In the genomic region with DNA sequence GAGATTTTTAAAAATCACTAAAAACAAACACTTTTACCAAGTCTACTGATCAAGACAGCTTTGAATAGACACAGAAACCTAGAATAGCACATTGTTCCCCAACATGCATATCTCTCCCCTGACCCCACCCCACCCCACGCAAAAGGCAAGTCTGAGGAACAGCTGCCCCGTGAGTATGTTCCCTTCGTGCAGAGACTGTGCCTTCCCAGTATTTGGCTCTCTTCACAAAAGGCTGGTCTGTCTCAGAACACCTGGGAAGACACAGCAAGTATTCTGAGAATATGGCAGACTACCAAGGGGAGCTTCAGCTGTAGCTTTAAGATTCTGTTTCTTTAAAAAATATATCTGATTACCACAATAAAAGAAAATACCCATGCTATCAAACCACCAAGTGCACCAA, we compare ENCODE assay signal across 1 cellular context.
TF ChIP-seq lines count a peak whose summit lies in the region.

No MANE protein-coding gene starts in this region.

TF ChIP-seq in GM23338, 12 proteins besides CTCF, POLR2A, EP300 and RAD21 (continued from another document):
- TF ChIP-seq, protein P1, sequence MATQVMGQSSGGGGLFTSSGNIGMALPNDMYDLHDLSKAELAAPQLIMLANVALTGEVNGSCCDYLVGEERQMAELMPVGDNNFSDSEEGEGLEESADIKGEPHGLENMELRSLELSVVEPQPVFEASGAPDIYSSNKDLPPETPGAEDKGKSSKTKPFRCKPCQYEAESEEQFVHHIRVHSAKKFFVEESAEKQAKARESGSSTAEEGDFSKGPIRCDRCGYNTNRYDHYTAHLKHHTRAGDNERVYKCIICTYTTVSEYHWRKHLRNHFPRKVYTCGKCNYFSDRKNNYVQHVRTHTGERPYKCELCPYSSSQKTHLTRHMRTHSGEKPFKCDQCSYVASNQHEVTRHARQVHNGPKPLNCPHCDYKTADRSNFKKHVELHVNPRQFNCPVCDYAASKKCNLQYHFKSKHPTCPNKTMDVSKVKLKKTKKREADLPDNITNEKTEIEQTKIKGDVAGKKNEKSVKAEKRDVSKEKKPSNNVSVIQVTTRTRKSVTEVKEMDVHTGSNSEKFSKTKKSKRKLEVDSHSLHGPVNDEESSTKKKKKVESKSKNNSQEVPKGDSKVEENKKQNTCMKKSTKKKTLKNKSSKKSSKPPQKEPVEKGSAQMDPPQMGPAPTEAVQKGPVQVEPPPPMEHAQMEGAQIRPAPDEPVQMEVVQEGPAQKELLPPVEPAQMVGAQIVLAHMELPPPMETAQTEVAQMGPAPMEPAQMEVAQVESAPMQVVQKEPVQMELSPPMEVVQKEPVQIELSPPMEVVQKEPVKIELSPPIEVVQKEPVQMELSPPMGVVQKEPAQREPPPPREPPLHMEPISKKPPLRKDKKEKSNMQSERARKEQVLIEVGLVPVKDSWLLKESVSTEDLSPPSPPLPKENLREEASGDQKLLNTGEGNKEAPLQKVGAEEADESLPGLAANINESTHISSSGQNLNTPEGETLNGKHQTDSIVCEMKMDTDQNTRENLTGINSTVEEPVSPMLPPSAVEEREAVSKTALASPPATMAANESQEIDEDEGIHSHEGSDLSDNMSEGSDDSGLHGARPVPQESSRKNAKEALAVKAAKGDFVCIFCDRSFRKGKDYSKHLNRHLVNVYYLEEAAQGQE (IDR thresholded peaks at IDR 0.05; ENCODE audit: unreplicated experiment): no peak
- TF ChIP-seq, protein P2, sequence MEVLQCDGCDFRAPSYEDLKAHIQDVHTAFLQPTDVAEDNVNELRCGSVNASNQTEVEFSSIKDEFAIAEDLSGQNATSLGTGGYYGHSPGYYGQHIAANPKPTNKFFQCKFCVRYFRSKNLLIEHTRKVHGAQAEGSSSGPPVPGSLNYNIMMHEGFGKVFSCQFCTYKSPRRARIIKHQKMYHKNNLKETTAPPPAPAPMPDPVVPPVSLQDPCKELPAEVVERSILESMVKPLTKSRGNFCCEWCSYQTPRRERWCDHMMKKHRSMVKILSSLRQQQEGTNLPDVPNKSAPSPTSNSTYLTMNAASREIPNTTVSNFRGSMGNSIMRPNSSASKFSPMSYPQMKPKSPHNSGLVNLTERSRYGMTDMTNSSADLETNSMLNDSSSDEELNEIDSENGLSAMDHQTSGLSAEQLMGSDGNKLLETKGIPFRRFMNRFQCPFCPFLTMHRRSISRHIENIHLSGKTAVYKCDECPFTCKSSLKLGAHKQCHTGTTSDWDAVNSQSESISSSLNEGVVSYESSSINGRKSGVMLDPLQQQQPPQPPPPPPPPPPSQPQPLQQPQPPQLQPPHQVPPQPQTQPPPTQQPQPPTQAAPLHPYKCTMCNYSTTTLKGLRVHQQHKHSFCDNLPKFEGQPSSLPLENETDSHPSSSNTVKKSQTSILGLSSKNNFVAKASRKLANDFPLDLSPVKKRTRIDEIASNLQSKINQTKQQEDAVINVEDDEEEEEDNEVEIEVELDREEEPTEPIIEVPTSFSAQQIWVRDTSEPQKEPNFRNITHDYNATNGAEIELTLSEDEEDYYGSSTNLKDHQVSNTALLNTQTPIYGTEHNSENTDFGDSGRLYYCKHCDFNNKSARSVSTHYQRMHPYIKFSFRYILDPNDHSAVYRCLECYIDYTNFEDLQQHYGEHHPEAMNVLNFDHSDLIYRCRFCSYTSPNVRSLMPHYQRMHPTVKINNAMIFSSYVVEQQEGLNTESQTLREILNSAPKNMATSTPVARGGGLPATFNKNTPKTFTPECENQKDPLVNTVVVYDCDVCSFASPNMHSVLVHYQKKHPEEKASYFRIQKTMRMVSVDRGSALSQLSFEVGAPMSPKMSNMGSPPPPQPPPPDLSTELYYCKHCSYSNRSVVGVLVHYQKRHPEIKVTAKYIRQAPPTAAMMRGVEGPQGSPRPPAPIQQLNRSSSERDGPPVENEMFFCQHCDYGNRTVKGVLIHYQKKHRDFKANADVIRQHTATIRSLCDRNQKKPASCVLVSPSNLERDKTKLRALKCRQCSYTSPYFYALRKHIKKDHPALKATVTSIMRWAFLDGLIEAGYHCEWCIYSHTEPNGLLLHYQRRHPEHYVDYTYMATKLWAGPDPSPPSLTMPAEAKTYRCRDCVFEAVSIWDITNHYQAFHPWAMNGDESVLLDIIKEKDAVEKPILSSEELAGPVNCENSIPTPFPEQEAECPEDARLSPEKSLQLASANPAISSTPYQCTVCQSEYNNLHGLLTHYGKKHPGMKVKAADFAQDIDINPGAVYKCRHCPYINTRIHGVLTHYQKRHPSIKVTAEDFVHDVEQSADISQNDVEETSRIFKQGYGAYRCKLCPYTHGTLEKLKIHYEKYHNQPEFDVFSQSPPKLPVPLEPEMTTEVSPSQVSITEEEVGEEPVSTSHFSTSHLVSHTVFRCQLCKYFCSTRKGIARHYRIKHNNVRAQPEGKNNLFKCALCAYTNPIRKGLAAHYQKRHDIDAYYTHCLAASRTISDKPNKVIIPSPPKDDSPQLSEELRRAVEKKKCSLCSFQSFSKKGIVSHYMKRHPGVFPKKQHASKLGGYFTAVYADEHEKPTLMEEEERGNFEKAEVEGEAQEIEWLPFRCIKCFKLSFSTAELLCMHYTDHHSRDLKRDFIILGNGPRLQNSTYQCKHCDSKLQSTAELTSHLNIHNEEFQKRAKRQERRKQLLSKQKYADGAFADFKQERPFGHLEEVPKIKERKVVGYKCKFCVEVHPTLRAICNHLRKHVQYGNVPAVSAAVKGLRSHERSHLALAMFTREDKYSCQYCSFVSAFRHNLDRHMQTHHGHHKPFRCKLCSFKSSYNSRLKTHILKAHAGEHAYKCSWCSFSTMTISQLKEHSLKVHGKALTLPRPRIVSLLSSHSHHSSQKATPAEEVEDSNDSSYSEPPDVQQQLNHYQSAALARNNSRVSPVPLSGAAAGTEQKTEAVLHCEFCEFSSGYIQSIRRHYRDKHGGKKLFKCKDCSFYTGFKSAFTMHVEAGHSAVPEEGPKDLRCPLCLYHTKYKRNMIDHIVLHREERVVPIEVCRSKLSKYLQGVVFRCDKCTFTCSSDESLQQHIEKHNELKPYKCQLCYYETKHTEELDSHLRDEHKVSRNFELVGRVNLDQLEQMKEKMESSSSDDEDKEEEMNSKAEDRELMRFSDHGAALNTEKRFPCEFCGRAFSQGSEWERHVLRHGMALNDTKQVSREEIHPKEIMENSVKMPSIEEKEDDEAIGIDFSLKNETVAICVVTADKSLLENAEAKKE (CRISPR knock-in tag; IDR thresholded peaks at IDR 0.05): no peak
- TF ChIP-seq EZH2phosphoT487 (IDR thresholded peaks at IDR 0.05; ENCODE audit: unreplicated experiment): no peak
- TF ChIP-seq, protein P3, sequence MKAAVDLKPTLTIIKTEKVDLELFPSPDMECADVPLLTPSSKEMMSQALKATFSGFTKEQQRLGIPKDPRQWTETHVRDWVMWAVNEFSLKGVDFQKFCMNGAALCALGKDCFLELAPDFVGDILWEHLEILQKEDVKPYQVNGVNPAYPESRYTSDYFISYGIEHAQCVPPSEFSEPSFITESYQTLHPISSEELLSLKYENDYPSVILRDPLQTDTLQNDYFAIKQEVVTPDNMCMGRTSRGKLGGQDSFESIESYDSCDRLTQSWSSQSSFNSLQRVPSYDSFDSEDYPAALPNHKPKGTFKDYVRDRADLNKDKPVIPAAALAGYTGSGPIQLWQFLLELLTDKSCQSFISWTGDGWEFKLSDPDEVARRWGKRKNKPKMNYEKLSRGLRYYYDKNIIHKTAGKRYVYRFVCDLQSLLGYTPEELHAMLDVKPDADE (IDR thresholded peaks at IDR 0.05): no peak
